11 cellular contexts compared by ENCODE assay signal in genomic region chr20:25252686-25253421, GRCh38. TPM values are rescaled to one million over a fixed set of nuclear protein-coding genes. Genes with fewer than 3 reads are reported as not detected.
A peak's percentile ranks its signal among the peaks of the same experiment; 100 is the strongest.
DNase-seq lines count a peak whose midpoint lies in the region; ATAC-seq and TF ChIP-seq lines count a peak whose summit lies in the region.
"Had no signal": no experiment of that assay in that cellular context is flagged by ENCODE, and none has a peak within 500 bp of the region (broad histone marks: within the 10 kb centered on the region; RNA-seq: fewer than 3 reads in every experiment).

No MANE protein-coding gene starts in this region.

- H3K4me1 Mint-ChIP-seq in activated naive CD4-positive, alpha-beta T cell treated with anti-CD3 and anti-CD28 coated beads for 36 hours (ENCODE audit: low read depth): peaks cover 55% of the 10 kb centered on the region

- no peak overlapping the region for H3K27ac Mint-ChIP-seq in activated naive CD4-positive, alpha-beta T cell treated with anti-CD3 and anti-CD28 coated beads for 36 hours

- H3K4me3 ChIP-seq in left ventricle myocardium inferior (peak overlapping the region; percentile 97), subcutaneous abdominal adipose tissue (ENCODE audit: low read depth in 1 of 5, low read length in 5 of 5) (peak overlapping the region in 1 of 5 donors; percentile 29)

- H3K36me3 ChIP-seq in left ventricle myocardium inferior (peaks cover 5% of the 10 kb centered on the region), subcutaneous abdominal adipose tissue (ENCODE audit: control insufficient read depth in 5 of 5, insufficient read depth in 5 of 5, low read length in 5 of 5) (peaks cover 0 to 7% (median 3%) of the 10 kb centered on the region in 5 donors)

- ATAC-seq in HG03196 (IDR thresholded peaks at IDR 0.05; ENCODE audit: unreplicated experiment) (no peak), GM21528 (IDR thresholded peaks at IDR 0.05; ENCODE audit: low FRiP score, unreplicated experiment) (no peak)

- H3K9me3 Mint-ChIP-seq in activated naive CD4-positive, alpha-beta T cell treated with anti-CD3 and anti-CD28 coated beads for 36 hours: no peaks in the 10 kb centered on the region
- H3K9me3 Mint-ChIP-seq: CD4-positive, CD25-positive, alpha-beta regulatory T cell had no signal

- H3K4me3 Mint-ChIP-seq in activated naive CD4-positive, alpha-beta T cell treated with anti-CD3 and anti-CD28 coated beads for 36 hours: no peak overlapping the region

- CTCF ChIA-PET in activated naive CD4-positive, alpha-beta T cell treated with anti-CD3 and anti-CD28 coated beads for 36 hours (lab: Charles Lee): no interaction called here

- no peak for TF ChIP-seq CTCF in left ventricle myocardium inferior (IDR thresholded peaks at IDR 0.05; ENCODE audit: borderline replicate concordance)

- H3K9me3 ChIP-seq in left ventricle myocardium inferior (replicated peaks): no peaks in the 10 kb centered on the region
- no peaks in the 10 kb centered on the region for H3K9me3 ChIP-seq in subcutaneous abdominal adipose tissue (ENCODE audit: control insufficient read depth in 5 of 5, low read length in 5 of 5)

- intact Hi-C loops in activated naive CD4-positive, alpha-beta T cell treated with anti-CD3 and anti-CD28 coated beads for 36 hours (cut with micrococcal nuclease): no loop called here
- intact Hi-C loops in left ventricle myocardium inferior (cut with micrococcal nuclease): no loop called here

- H3K27me3 ChIP-seq in left ventricle myocardium inferior (ENCODE audit: low read depth): no peaks in the 10 kb centered on the region
- H3K27me3 ChIP-seq in subcutaneous abdominal adipose tissue (ENCODE audit: control insufficient read depth in 5 of 5, insufficient read depth in 4 of 5, low read length in 5 of 5): no peaks in the 10 kb centered on the region
- H3K27me3 ChIP-seq: brain microvascular endothelial cell had no signal

- peak; percentile 38 for DNase-seq in activated naive CD4-positive, alpha-beta T cell treated with anti-CD3 and anti-CD28 coated beads for 36 hours
- DNase-seq in activated naive CD4-positive, alpha-beta T cell (lab: John Stamatoyannopoulos, UW): no peak
- DNase-seq in NCI-H69 (lab: John Stamatoyannopoulos, UW) (peak; percentile 97), left ventricle myocardium inferior (no peak), NCI-H345 treated with DMSO at 0.1 percent for 48 hours (lab: John Stamatoyannopoulos, UW; ENCODE audit: unreplicated experiment) (no peak)
- DNase-seq: activated T-cell treated with anti-CD3 and anti-CD28 coated beads, Interleukin-2, amount 50 U/mL, for 48 hours; brain microvascular endothelial cell; CD4-positive, CD25-positive, alpha-beta regulatory T cell had no signal

- H3K27me3 Mint-ChIP-seq in activated naive CD4-positive, alpha-beta T cell treated with anti-CD3 and anti-CD28 coated beads for 36 hours (ENCODE audit: low read depth): no peaks in the 10 kb centered on the region
- H3K27me3 Mint-ChIP-seq: CD4-positive, CD25-positive, alpha-beta regulatory T cell had no signal

- peaks cover 1% of the 10 kb centered on the region for H3K36me3 Mint-ChIP-seq in activated naive CD4-positive, alpha-beta T cell treated with anti-CD3 and anti-CD28 coated beads for 36 hours (ENCODE audit: low read depth)
- H3K36me3 Mint-ChIP-seq: CD4-positive, CD25-positive, alpha-beta regulatory T cell had no signal

- H3K27ac ChIP-seq in left ventricle myocardium inferior (replicated peaks) (peak overlapping the region; percentile 97), subcutaneous abdominal adipose tissue (ENCODE audit: low read depth, low read length) (peak overlapping the region; percentile 82)
- H3K27ac ChIP-seq: brain microvascular endothelial cell had no signal

- peaks cover 94% of the 10 kb centered on the region for H3K4me1 ChIP-seq in left ventricle myocardium inferior
- peaks cover 11 to 81% (median 79%) of the 10 kb centered on the region in 5 donors for H3K4me1 ChIP-seq in subcutaneous abdominal adipose tissue (ENCODE audit: control insufficient read depth in 5 of 5, insufficient read depth in 5 of 5, low read length in 5 of 5)

- peak overlapping the region in 3 of 5 donors; percentile 31 to 66 (median 64) for H3K9ac ChIP-seq in subcutaneous abdominal adipose tissue (ENCODE audit: low read length in 5 of 5)

RNA-seq across cellular contexts. Expression of gene PYGB, which starts 5.0 kb away (rescaled TPM):
- 10 to 100 TPM; 19.6 to 20.0 TPM for total RNA-seq in activated naive CD4-positive, alpha-beta T cell treated with anti-CD3 and anti-CD28 coated beads for 36 hours
- total RNA-seq in left ventricle myocardium inferior: 218 TPM

RNA-seq across cellular contexts. Expression of gene ENTPD6, which starts 57.3 kb away (rescaled TPM):
- total RNA-seq in activated naive CD4-positive, alpha-beta T cell treated with anti-CD3 and anti-CD28 coated beads for 36 hours: 10 to 100 TPM; 63.6 to 66.6 TPM
- total RNA-seq in left ventricle myocardium inferior: 106 TPM

Comparison
In these comparisons a context has a peak if more than half of its experiments do, and no peak if none do; other contexts are left out.
1. DNase-seq: peak in activated naive CD4-positive, alpha-beta T cell treated with anti-CD3 and anti-CD28 coated beads for 36 hours (single experiment) and NCI-H69 (single experiment); none in activated naive CD4-positive, alpha-beta T cell (0 of 4), left ventricle myocardium inferior (single experiment) and NCI-H345 treated with DMSO at 0.1 percent for 48 hours (single experiment).
2. RNA of gene PYGB, which starts 5.0 kb away (total RNA-seq): 218 TPM in left ventricle myocardium inferior (single experiment); 19.6 to 20.0 TPM in activated naive CD4-positive, alpha-beta T cell treated with anti-CD3 and anti-CD28 coated beads for 36 hours; every median in the first group is over 10 times any median in the second.